Comparison of ENCODE assay signal across 9 cellular contexts in the genomic region with DNA sequence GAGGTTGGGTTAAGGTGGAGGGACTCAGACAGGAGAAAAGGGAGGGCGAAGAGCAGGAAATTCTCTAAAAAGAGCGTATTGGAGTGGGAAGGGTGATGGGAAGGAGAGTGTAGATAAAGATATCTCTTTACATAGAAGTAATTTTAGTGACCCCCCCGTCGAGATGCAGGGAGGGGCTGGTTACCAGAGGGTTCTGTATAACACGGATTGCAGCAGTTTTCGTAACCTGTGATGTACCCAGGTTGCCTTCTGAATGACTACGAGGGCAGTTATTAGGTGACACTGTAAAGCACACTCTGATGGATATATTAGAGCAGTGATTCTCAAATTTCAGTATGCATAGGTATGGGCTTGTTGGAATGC. TPM values are rescaled to one million over a fixed set of nuclear protein-coding genes. Genes with fewer than 3 reads are reported as not detected.
DNase-seq lines count a peak whose midpoint lies in the region; ATAC-seq and TF ChIP-seq lines count a peak whose summit lies in the region.
"Had no signal": no experiment of that assay in that cellular context is flagged by ENCODE, and none has a peak within 500 bp of the region (broad histone marks: within the 10 kb centered on the region; RNA-seq: fewer than 3 reads in every experiment).

No MANE protein-coding gene starts in this region.

- no peaks in the 10 kb centered on the region for H3K27me3 Mint-ChIP-seq in H9 (ENCODE audit: low read depth)

- peak overlapping the region; percentile 94 for H3K4me3 Mint-ChIP-seq in H9

- TF ChIP-seq CTCF in H9 (conservative IDR thresholded peaks at IDR 0.05) (no peak), SU-DHL-6 (IDR thresholded peaks at IDR 0.05; ENCODE audit: insufficient read depth, low read length, poor library complexity, severe bottlenecking) (no peak), gastroesophageal sphincter (IDR thresholded peaks at IDR 0.05) (no peak), spleen (IDR thresholded peaks at IDR 0.05 in 8 of 11, conservative IDR thresholded peaks at IDR 0.05 in 3 of 11) (no peak)

- CTCF ChIA-PET in HEK293T (lab: Yijun Ruan, JAX): no interaction called here

- H3F3A ChIP-seq in SU-DHL-6 (ENCODE audit: insufficient read depth): 0 out of 2 replicates have a peak, but pooled peaks cover 3% of the 10 kb centered on the region

- peak overlapping the region in 1 of 3 experiments; percentile 74; a peak in 4 of 7 replicates for H3K27ac Mint-ChIP-seq in H9

- H4K20me1 ChIP-seq in H9 (ENCODE audit: control insufficient read depth, insufficient read depth, insufficient read length) (no peaks in the 10 kb centered on the region), SU-DHL-6 (ENCODE audit: low read depth, low read length) (no peaks in the 10 kb centered on the region)

- no peaks in the 10 kb centered on the region for H3K36me3 Mint-ChIP-seq in H9 (ENCODE audit: insufficient read depth in 1 of 3, low read depth in 3 of 3)

- H2BK20ac ChIP-seq in H9 (ENCODE audit: low read depth, low read length, poor library complexity, severe bottlenecking): no peak overlapping the region

- no peak overlapping the region for H3K18ac ChIP-seq in H9 (ENCODE audit: insufficient read length, low read depth, low read length)

- H3K4ac ChIP-seq in H9 (ENCODE audit: low read depth, low read length): no peak overlapping the region

- no peak overlapping the region for H3K56ac ChIP-seq in H9 (ENCODE audit: insufficient read length, low read depth, low read length)

- no peak overlapping the region for H3T11ph ChIP-seq in H9 (ENCODE audit: low read length)

- peak overlapping the region; percentile 62 for H3K4me2 ChIP-seq in H9 (ENCODE audit: insufficient read depth, insufficient read length, low read length)
- peak overlapping the region; percentile 100 for H3K4me2 ChIP-seq in SU-DHL-6 (ENCODE audit: low read depth, low read length, poor library complexity, severe bottlenecking)

- H3K27me3 ChIP-seq in H9 (ENCODE audit: insufficient read depth, low read length): no peaks in the 10 kb centered on the region
- no peaks in the 10 kb centered on the region for H3K27me3 ChIP-seq in SU-DHL-6 (ENCODE audit: low read length)
- no peaks in the 10 kb centered on the region for H3K27me3 ChIP-seq in gastroesophageal sphincter
- no peaks in the 10 kb centered on the region for H3K27me3 ChIP-seq in spleen (replicated peaks in 1 of 7)

- WGBS in H9 (ENCODE audit: extremely low coverage, insufficient read length, low lambda C conversion rate): no CpG with 5 or more reads among the region's 7 CpGs
- 0 to 5% methylated on average over 6 to 7 of the region's 7 CpGs for WGBS in gastroesophageal sphincter (ENCODE audit: low coverage in 1 of 2), 2 donors
- WGBS in spleen, 5 donors: 9 to 13% (median 9%) methylated on average over 7 of the region's 7 CpGs

- no peak overlapping the region for H4K8ac ChIP-seq in H9 (replicated peaks; ENCODE audit: insufficient read length, low read depth, low read length)

- no peak overlapping the region for H2AK5ac ChIP-seq in H9 (ENCODE audit: insufficient read length, low read length)

- H4K5ac ChIP-seq in H9 (ENCODE audit: insufficient read length, low read depth, low read length): no peak overlapping the region

- 0 out of 2 replicates have a peak, but pooled peaks cover 2% of the 10 kb centered on the region for H3K79me2 ChIP-seq in H9 (ENCODE audit: insufficient read depth, low read length)
- no peaks in the 10 kb centered on the region for H3K79me2 ChIP-seq in SU-DHL-6 (ENCODE audit: insufficient read depth, low read length)

- H3K9me2 ChIP-seq in SU-DHL-6 (replicated peaks; ENCODE audit: insufficient read depth, low read length): no peaks in the 10 kb centered on the region

- H3K9ac ChIP-seq in H9 (ENCODE audit: extremely low read depth, insufficient read length, low read length) (no peak overlapping the region), SU-DHL-6 (ENCODE audit: low read length) (peak overlapping the region; percentile 72)

- TF ChIP-seq EP300 in gastroesophageal sphincter (IDR thresholded peaks at IDR 0.05): no peak

- H3K36me3 ChIP-seq in SU-DHL-6 (ENCODE audit: low read length) (no peaks in the 10 kb centered on the region), gastroesophageal sphincter (no peaks in the 10 kb centered on the region), spleen (no peaks in the 10 kb centered on the region)

- H3K23ac ChIP-seq in H9 (ENCODE audit: insufficient read length, low read depth, low read length): no peak overlapping the region

- TF ChIP-seq POLR2A in gastroesophageal sphincter (IDR thresholded peaks at IDR 0.05) (no peak), spleen (IDR thresholded peaks at IDR 0.05) (no peak)

- ATAC-seq in gastroesophageal sphincter (no peak), HG03521 (IDR thresholded peaks at IDR 0.05; ENCODE audit: unreplicated experiment) (no peak)

- POLR2A ChIA-PET in HEK293T (lab: Yijun Ruan, JAX): interaction anchor here (0.7 to 3.1 kb wide), 5 partner anchors 14 to 374 kb away, joined by 3 to 13 read pairs (median 4); partner anchors contain the start of genes ACOT2, BBOF1, ENTPD5 and PNMA1

- H4K91ac ChIP-seq in H9 (ENCODE audit: insufficient read length, low read depth, low read length): no peak overlapping the region

- H2AFZ ChIP-seq in H9 (ENCODE audit: low read length) (no peak overlapping the region), SU-DHL-6 (ENCODE audit: low read depth, low read length, severe bottlenecking) (peak overlapping the region; percentile 99)

- H3K4me1 ChIP-seq in H9 (ENCODE audit: insufficient read depth, low read length) (no peaks in the 10 kb centered on the region), gastroesophageal sphincter (peaks cover 0 to 19% (median 12%) of the 10 kb centered on the region in 3 donors), spleen (peaks cover 10 to 23% (median 19%) of the 10 kb centered on the region in 6 donors)

- peak overlapping the region; percentile 90 for H3K4me3 ChIP-seq in SU-DHL-6 (ENCODE audit: insufficient read depth, low read length, poor library complexity, severe bottlenecking)
- peak overlapping the region; percentile 66 to 83 for H3K4me3 ChIP-seq in gastroesophageal sphincter
- H3K4me3 ChIP-seq in spleen: peak overlapping the region; percentile 70 to 85 (median 76)

- peaks cover 15 to 18% of the 10 kb centered on the region in 2 experiments for H3K4me1 Mint-ChIP-seq in H9

- H3K27ac ChIP-seq in H9 (ENCODE audit: insufficient read length, low read depth, low read length): no peak overlapping the region
- no peak overlapping the region for H3K27ac ChIP-seq in SU-DHL-6 (ENCODE audit: low read depth, low read length)
- H3K27ac ChIP-seq in gastroesophageal sphincter: peak overlapping the region; percentile 21 to 87 (median 84)
- H3K27ac ChIP-seq in spleen: peak overlapping the region; percentile 51 to 90 (median 85)

- H3K9me3 ChIP-seq in H9 (ENCODE audit: control insufficient read depth, low read depth, low read length): no peaks in the 10 kb centered on the region
- H3K9me3 ChIP-seq in SU-DHL-6 (ENCODE audit: insufficient read depth, low read length): no peaks in the 10 kb centered on the region
- H3K9me3 ChIP-seq in gastroesophageal sphincter: no peaks in the 10 kb centered on the region
- no peaks in the 10 kb centered on the region for H3K9me3 ChIP-seq in spleen

- peaks cover 0 to 4% of the 10 kb centered on the region in 2 experiments; a peak in 1 of 5 replicates for H3K9me3 Mint-ChIP-seq in H9

- H2BK12ac ChIP-seq in H9 (ENCODE audit: insufficient read length, low read depth, low read length): no peak overlapping the region

- intact Hi-C loops in spleen (cut with DNase I; ENCODE audit: low total_unique reads): no loop called here

- H2BK15ac ChIP-seq in H9 (ENCODE audit: low read depth, low read length): no peak overlapping the region

- no peak overlapping the region for H2BK5ac ChIP-seq in H9 (ENCODE audit: insufficient read length, low read length)

- no peak overlapping the region for H2BK120ac ChIP-seq in H9 (ENCODE audit: low read depth, low read length, poor library complexity, severe bottlenecking)

- H3K23me2 ChIP-seq in H9 (ENCODE audit: insufficient read length, low read depth, low read length, poor library complexity, severe bottlenecking): peaks cover 11% of the 10 kb centered on the region

- DNase-seq in H9: no peak
- no peak for DNase-seq in spleen
- DNase-seq in HEK293T (ENCODE audit: extremely low spot score): no peak
- DNase-seq in NCI-H2196 treated with DMSO at 0.1 percent for 48 hours (lab: John Stamatoyannopoulos, UW; ENCODE audit: unreplicated experiment): no peak

- no peaks in the 10 kb centered on the region for H3K79me1 ChIP-seq in H9 (ENCODE audit: insufficient read depth, low read depth, low read length, poor library complexity, severe bottlenecking)

- H3K14ac ChIP-seq in H9 (ENCODE audit: insufficient read depth, low read length): no peak overlapping the region

TF ChIP-seq in HEK293T, 16 proteins besides CTCF, POLR2A, EP300 and RAD21 (continues in another document):
- TF ChIP-seq ARNT (IDR thresholded peaks at IDR 0.05) (no peak), TARDBP (IDR thresholded peaks at IDR 0.05) (no peak), HDGF (IDR thresholded peaks at IDR 0.05; ENCODE audit: borderline replicate concordance) (no peak), FOXA1 (IDR thresholded peaks at IDR 0.05) (no peak), LEF1 (IDR thresholded peaks at IDR 0.05; ENCODE audit: borderline replicate concordance) (no peak), FOXK2 (IDR thresholded peaks at IDR 0.05) (no peak), ZNF384 (IDR thresholded peaks at IDR 0.05) (no peak), CTBP1 (IDR thresholded peaks at IDR 0.05; ENCODE audit: borderline replicate concordance) (no peak), L3MBTL2 (conservative IDR thresholded peaks at IDR 0.05) (no peak), SP1 (IDR thresholded peaks at IDR 0.05) (no peak), PKNOX1 (IDR thresholded peaks at IDR 0.05) (no peak), BHLHE40 (IDR thresholded peaks at IDR 0.05; ENCODE audit: borderline replicate concordance) (no peak), SUZ12 (IDR thresholded peaks at IDR 0.05) (no peak)

RNA-seq across cellular contexts. Expression of gene DNAL1, which starts 0.4 kb away (rescaled TPM):
- 12.3 and 17.7 TPM in 2 replicates for total RNA-seq in H9 (2021)
- total RNA-seq in gastroesophageal sphincter: 10 to 100 TPM in 2 of 4 donors, 1 to 10 TPM in 2; 8.9 to 18.2 (median 10.4) TPM
- 10 to 100 TPM in 3 of 7 donors, 1 to 10 TPM in 4; 5.3 to 15.4 (median 9.6) TPM for total RNA-seq in spleen
- 1 to 10 TPM; 2.2 to 3.4 (median 2.7) TPM for polyA plus RNA-seq in spleen

RNA-seq across cellular contexts. Expression of gene ACOT6, which starts 32.9 kb away (rescaled TPM):
- not detected in 2 replicates for total RNA-seq in H9 (2021)
- total RNA-seq in gastroesophageal sphincter: not detected
- not detected for total RNA-seq in spleen
- not detected for polyA plus RNA-seq in spleen
- total RNA-seq: LHCN-M2, myocyte had no signal

RNA-seq across cellular contexts. Expression of gene ACOT4, which starts 53.6 kb away (rescaled TPM):
- total RNA-seq in H9 (2021) (1.8 and 1.9 TPM in 2 replicates), gastroesophageal sphincter (under 1 TPM in 2 of 4 donors, not detected in 2; 0.31 to 0.50 TPM), spleen (1 to 10 TPM in 5 of 7 donors, under 1 TPM in 2; 0.63 to 2.8 (median 1.4) TPM)
- 1 to 10 TPM in 2 of 3 donors, under 1 TPM in 1; 0.52 to 1.3 (median 1.3) TPM for polyA plus RNA-seq in spleen

Comparison
In these comparisons a context has a peak if more than half of its experiments do, and no peak if none do; other contexts are left out.
1. H3K27ac ChIP-seq: peak in gastroesophageal sphincter (4 of 4) and spleen (8 of 8); none in H9 (single experiment) and SU-DHL-6 (single experiment).
2. Peak in every context shown above with its lines, with median percentiles within 50 percentile points of each other: H3K4me3 ChIP-seq.